9 cellular contexts compared by ENCODE assay signal in genomic region chr6:89385156-89385667, GRCh38. TPM values are rescaled to one million over a fixed set of nuclear protein-coding genes. Genes with fewer than 3 reads are reported as not detected.
A peak's percentile ranks its signal among the peaks of the same experiment; 100 is the strongest.
DNase-seq lines count a peak whose midpoint lies in the region; ATAC-seq and TF ChIP-seq lines count a peak whose summit lies in the region.
"Had no signal": no experiment of that assay in that cellular context is flagged by ENCODE, and none has a peak within 500 bp of the region (broad histone marks: within the 10 kb centered on the region; RNA-seq: fewer than 3 reads in every experiment).

No MANE protein-coding gene starts in this region.

- peaks cover 33% of the 10 kb centered on the region for H3K4me1 Mint-ChIP-seq in CD14-positive monocyte
- H3K4me1 Mint-ChIP-seq in T-helper 2 cell treated with Interferon-gamma antibody and Interleukin-4, amounts not matched to agents 5 μg/mL and 100 μg/mL, for 36 hours (ENCODE audit: low read depth): no peaks in the 10 kb centered on the region

- peaks cover 16 to 18% of the 10 kb centered on the region in 2 donors for H3K36me3 Mint-ChIP-seq in CD14-positive monocyte
- peaks cover 3% of the 10 kb centered on the region for H3K36me3 Mint-ChIP-seq in T-helper 2 cell treated with Interferon-gamma antibody and Interleukin-4, amounts not matched to agents 5 μg/mL and 100 μg/mL, for 36 hours (ENCODE audit: low read depth)

- intact Hi-C loops in CD14-positive monocyte (cut with micrococcal nuclease): no loop called here

- H3K36me3 ChIP-seq in GM06990 (ENCODE audit: control insufficient read depth, insufficient read depth, low read length): no peaks in the 10 kb centered on the region; the same call in 1 of the 2 replicates

- H3K9me3 Mint-ChIP-seq in CD14-positive monocyte: no peaks in the 10 kb centered on the region
- H3K9me3 Mint-ChIP-seq in T-helper 2 cell treated with Interferon-gamma antibody and Interleukin-4, amounts not matched to agents 5 μg/mL and 100 μg/mL, for 36 hours: no peaks in the 10 kb centered on the region

- H3K4me3 Mint-ChIP-seq in CD14-positive monocyte: no peak overlapping the region
- no peak overlapping the region for H3K4me3 Mint-ChIP-seq in T-helper 2 cell treated with Interferon-gamma antibody and Interleukin-4, amounts not matched to agents 5 μg/mL and 100 μg/mL, for 36 hours

- no peak overlapping the region for H3K4me3 ChIP-seq in GM06990 (replicated peaks; ENCODE audit: low read depth, low read length)
- H3K4me3 ChIP-seq: lung had no signal

- TF ChIP-seq CTCF in GM06990 (IDR thresholded peaks at IDR 0.05; ENCODE audit: insufficient read depth, low read length, poor library complexity, severe bottlenecking) (no peak), CD14-positive monocyte (IDR thresholded peaks at IDR 0.05) (no peak)

- H3K27me3 Mint-ChIP-seq in CD14-positive monocyte (ENCODE audit: low read depth in 3 of 3): no peaks in the 10 kb centered on the region
- H3K27me3 Mint-ChIP-seq in T-helper 2 cell treated with Interferon-gamma antibody and Interleukin-4, amounts not matched to agents 5 μg/mL and 100 μg/mL, for 36 hours (ENCODE audit: low read depth): no peaks in the 10 kb centered on the region

- peak; percentile 55 for DNase-seq in GM06990 (ENCODE audit: extremely low read depth, insufficient read length)
- DNase-seq in NCI-H774 (lab: John Stamatoyannopoulos, UW): peak; percentile 72
- peak; percentile 42 for DNase-seq in iris pigment epithelial cell (ENCODE audit: low read depth)
- no peak for DNase-seq in CD14-positive monocyte (ENCODE audit: low spot score)
- no peak for DNase-seq in T-helper 2 cell treated with Interferon-gamma antibody and Interleukin-4, amounts not matched to agents 5 μg/mL and 100 μg/mL, for 36 hours (ENCODE audit: low spot score)

- ATAC-seq in HG02571 (IDR thresholded peaks at IDR 0.05; ENCODE audit: unreplicated experiment): peak; percentile 47
- no peak for ATAC-seq in GM19452 (IDR thresholded peaks at IDR 0.05; ENCODE audit: unreplicated experiment)
- ATAC-seq in HG03521 (IDR thresholded peaks at IDR 0.05; ENCODE audit: unreplicated experiment): no peak

- H3K27me3 ChIP-seq in GM06990 (replicated peaks; ENCODE audit: control insufficient read depth, insufficient read depth, low read length): no peaks in the 10 kb centered on the region

- H3K27ac Mint-ChIP-seq in CD14-positive monocyte: peak overlapping the region in 2 of 7 donors; percentile 38 to 66
- H3K27ac Mint-ChIP-seq in T-helper 2 cell treated with Interferon-gamma antibody and Interleukin-4, amounts not matched to agents 5 μg/mL and 100 μg/mL, for 36 hours: no peak overlapping the region

RNA-seq across cellular contexts. Expression of gene RRAGD, which starts 26.9 kb away (rescaled TPM):
- 1 to 10 TPM; 5.0 to 7.9 TPM for polyA plus RNA-seq in CD14-positive monocyte

RNA-seq across cellular contexts. Expression of gene UBE2J1, which starts 32.7 kb away (rescaled TPM):
- polyA plus RNA-seq in CD14-positive monocyte: 10 to 100 TPM; 44.8 to 80.5 TPM

RNA-seq across cellular contexts. Expression of gene ANKRD6, which starts 47.7 kb away (rescaled TPM):
- polyA plus RNA-seq in CD14-positive monocyte: 1 to 10 TPM in 1 of 2 donors, under 1 TPM in 1; 0.93 to 1.2 TPM

Comparison
In these comparisons a context has a peak if more than half of its experiments do, and no peak if none do; other contexts are left out.
1. DNase-seq: peak in GM06990 (single experiment), NCI-H774 (single experiment) and iris pigment epithelial cell (single experiment); none in CD14-positive monocyte (single experiment) and T-helper 2 cell treated with Interferon-gamma antibody and Interleukin-4, amounts not matched to agents 5 μg/mL and 100 μg/mL, for 36 hours (single experiment).